1 cellular context compared by ENCODE assay signal in genomic region chr11:121790435-121790834, GRCh38.
TF ChIP-seq lines count a peak whose summit lies in the region.

No MANE protein-coding gene starts in this region.

TF ChIP-seq in GM23338, 12 proteins besides CTCF, POLR2A, EP300 and RAD21 (continued from another document):
- TF ChIP-seq ZNF462 (CRISPR knock-in tag; IDR thresholded peaks at IDR 0.05) = no peak
- no peak for TF ChIP-seq CREB1 (CRISPR knock-in tag; IDR thresholded peaks at IDR 0.05; ENCODE audit: low read depth)
- TF ChIP-seq ETS1 (IDR thresholded peaks at IDR 0.05) = no peak
- no peak for TF ChIP-seq POLR2AphosphoS5 (IDR thresholded peaks at IDR 0.05; ENCODE audit: low read depth)
- TF ChIP-seq STAT1 (IDR thresholded peaks at IDR 0.05; ENCODE audit: unreplicated experiment) = no peak
- TF ChIP-seq ZNF114 (CRISPR knock-in tag; IDR thresholded peaks at IDR 0.05) = no peak
- no peak for TF ChIP-seq ZNF331 (CRISPR knock-in tag; IDR thresholded peaks at IDR 0.05; ENCODE audit: low read depth)
- TF ChIP-seq NANOG (IDR thresholded peaks at IDR 0.05; ENCODE audit: borderline replicate concordance) = no peak
- no peak for TF ChIP-seq EZH2 (IDR thresholded peaks at IDR 0.05; ENCODE audit: low read depth, unreplicated experiment)
TF ChIP-seq in GM23338: peak in this region for 0.
